10 cellular contexts compared by ENCODE assay signal in genomic region chr19:45298264-45298663, GRCh38. TPM values are rescaled to one million over a fixed set of nuclear protein-coding genes. Genes with fewer than 3 reads are reported as not detected.
"Had no signal": no experiment of that assay in that cellular context is flagged by ENCODE, and none has a peak within 500 bp of the region (broad histone marks: within the 10 kb centered on the region; RNA-seq: fewer than 3 reads in every experiment).

No MANE protein-coding gene starts in this region.

- H3K27ac ChIP-seq: HL-60, KMS-11 had no signal

- FAIRE-seq: H1, H54 had no signal

- H3K27ac Mint-ChIP-seq: GM23338, H9 had no signal

- H3K4me3 ChIP-seq: GM23338 had no signal

- ATAC-seq: GM23338 had no signal

- H3K4me3 Mint-ChIP-seq: GM23338, H9 had no signal

- DNase-seq: H9, HCEC 1CT, IMR-90, KBM-7 had no signal

- H3K9ac ChIP-seq: KMS-11 had no signal

- H2AFZ ChIP-seq: GM23338 had no signal

- H3K4me2 ChIP-seq: GM23338, KMS-11 had no signal

- H3K9me3 Mint-ChIP-seq: H9 had no signal

RNA-seq across cellular contexts. Expression of gene CKM, which starts 24.4 kb away (rescaled TPM):
- total RNA-seq: GM23338, H1, H9, HT1080, IMR-90 had no signal
- polyA plus RNA-seq: GM23338, IMR-90 had no signal

RNA-seq across cellular contexts. Expression of gene EXOC3L2, which starts 53.1 kb away (rescaled TPM):
- total RNA-seq: IMR-90 had no signal
